Comparison of ENCODE assay signal across 12 cellular contexts in genomic region chr9:98132806-98133631, GRCh38. TPM values are rescaled to one million over a fixed set of nuclear protein-coding genes. Genes with fewer than 3 reads are reported as not detected.
A peak's percentile ranks its signal among the peaks of the same experiment; 100 is the strongest.
DNase-seq lines count a peak whose midpoint lies in the region; ATAC-seq and TF ChIP-seq lines count a peak whose summit lies in the region.
"Had no signal": no experiment of that assay in that cellular context is flagged by ENCODE, and none has a peak within 500 bp of the region (broad histone marks: within the 10 kb centered on the region; RNA-seq: fewer than 3 reads in every experiment).

No MANE protein-coding gene starts in this region.

- H4K20me1 ChIP-seq in Loucy (ENCODE audit: insufficient read depth, low read length, poor library complexity, severe bottlenecking) = no peaks in the 10 kb centered on the region

- WGBS in endodermal cell (ENCODE audit: insufficient coverage in 1 of 2, insufficient read length in 1 of 2), 2 experiments = 88 to 91% methylated on average over 13 to 14 of the region's 14 CpGs

- no peaks in the 10 kb centered on the region for H3K9me2 ChIP-seq in Loucy (replicated peaks; ENCODE audit: low read depth, low read length)

- H3K27me3 Mint-ChIP-seq in endodermal cell (ENCODE audit: insufficient read depth) = no peaks in the 10 kb centered on the region
- H3K27me3 Mint-ChIP-seq in type B pancreatic cell = no peaks in the 10 kb centered on the region
- H3K27me3 Mint-ChIP-seq in activated T-helper 1 cell treated with anti-CD3 and anti-CD28 coated beads, Interleukin-12 subunit alpha, Interleukin-12 subunit beta, Interleukin-2, Interleukin-4 antibody, amounts not matched to agents 30 ng/mL and 10 ng/mL and 1 ng/mL, durations not matched to agents 14 hours and 24 hours and 36 hours (ENCODE audit: insufficient read depth) = peaks cover 2% of the 10 kb centered on the region
- H3K27me3 Mint-ChIP-seq: stimulated activated naive CD8-positive, alpha-beta T cell treated with anti-CD3 and anti-CD28 coated beads, Interleukin-15, Interleukin-2, amounts not matched to agents 100 ng/mL and 50 ng/mL, for 24 hours had no signal

- 0 out of 2 replicates have a peak, but pooled peaks have one; percentile 18 for TF ChIP-seq CTCF in Loucy (conservative IDR thresholded peaks at IDR 0.05; ENCODE audit: low read length)
- TF ChIP-seq CTCF in endodermal cell (conservative IDR thresholded peaks at IDR 0.05) = no peak
- no peak for TF ChIP-seq CTCF in type B pancreatic cell (conservative IDR thresholded peaks at IDR 0.05)

- H3K9me3 ChIP-seq in Loucy (ENCODE audit: insufficient read depth, low read depth, low read length) (no peaks in the 10 kb centered on the region), endodermal cell (ENCODE audit: control insufficient read depth, low read length) (no peaks in the 10 kb centered on the region)

- peaks cover 8% of the 10 kb centered on the region for H3K4me1 Mint-ChIP-seq in endodermal cell
- H3K4me1 Mint-ChIP-seq in type B pancreatic cell (ENCODE audit: unreplicated experiment) = peaks cover 9% of the 10 kb centered on the region
- H3K4me1 Mint-ChIP-seq in activated T-helper 1 cell treated with anti-CD3 and anti-CD28 coated beads, Interleukin-12 subunit alpha, Interleukin-12 subunit beta, Interleukin-2, Interleukin-4 antibody, amounts not matched to agents 30 ng/mL and 10 ng/mL and 1 ng/mL, durations not matched to agents 14 hours and 24 hours and 36 hours (ENCODE audit: low read depth) = peaks cover 17% of the 10 kb centered on the region

- no peaks in the 10 kb centered on the region for H3K79me2 ChIP-seq in Loucy (ENCODE audit: insufficient read depth, low read length)

- H3K9ac ChIP-seq in Loucy (ENCODE audit: low read depth, low read length, poor library complexity, severe bottlenecking) (no peak overlapping the region), endodermal cell (ENCODE audit: extremely low read depth, low read length, poor library complexity, severe bottlenecking) (no peak overlapping the region)

- H3K4me3 ChIP-seq in Loucy (ENCODE audit: low read length, poor library complexity, severe bottlenecking) (no peak overlapping the region), endodermal cell (ENCODE audit: low read length) (no peak overlapping the region)
- H3K4me3 ChIP-seq: PC-9 had no signal

- H3K4me3 Mint-ChIP-seq in endodermal cell (no peak overlapping the region), type B pancreatic cell (no peak overlapping the region)
- no peak overlapping the region for H3K4me3 Mint-ChIP-seq in activated T-helper 1 cell treated with anti-CD3 and anti-CD28 coated beads, Interleukin-12 subunit alpha, Interleukin-12 subunit beta, Interleukin-2, Interleukin-4 antibody, amounts not matched to agents 30 ng/mL and 10 ng/mL and 1 ng/mL, durations not matched to agents 14 hours and 24 hours and 36 hours
- H3K4me3 Mint-ChIP-seq: CD8-positive, alpha-beta T cell; stimulated activated naive CD8-positive, alpha-beta T cell treated with anti-CD3 and anti-CD28 coated beads, Interleukin-15, Interleukin-2, amounts not matched to agents 100 ng/mL and 50 ng/mL, for 24 hours had no signal

- H3K27ac ChIP-seq in endodermal cell (ENCODE audit: low read depth, low read length) = no peak overlapping the region
- H3K27ac ChIP-seq: PC-9 had no signal

- H3K4me2 ChIP-seq in Loucy (ENCODE audit: low read depth, low read length, poor library complexity, severe bottlenecking) = no peak overlapping the region
- H3K4me2 ChIP-seq: PC-9 had no signal

- H3K27me3 ChIP-seq in Loucy (ENCODE audit: insufficient read depth, low read length, poor library complexity, severe bottlenecking) (no peaks in the 10 kb centered on the region), endodermal cell (ENCODE audit: control insufficient read depth, insufficient read depth, low read length, poor library complexity, severe bottlenecking) (no peaks in the 10 kb centered on the region)

- H3K27ac Mint-ChIP-seq in endodermal cell (no peak overlapping the region), type B pancreatic cell (no peak overlapping the region)
- H3K27ac Mint-ChIP-seq in activated T-helper 1 cell treated with anti-CD3 and anti-CD28 coated beads, Interleukin-12 subunit alpha, Interleukin-12 subunit beta, Interleukin-2, Interleukin-4 antibody, amounts not matched to agents 30 ng/mL and 10 ng/mL and 1 ng/mL, durations not matched to agents 14 hours and 24 hours and 36 hours = no peak overlapping the region
- H3K27ac Mint-ChIP-seq: CD8-positive, alpha-beta T cell; stimulated activated naive CD8-positive, alpha-beta T cell treated with anti-CD3 and anti-CD28 coated beads, Interleukin-15, Interleukin-2, amounts not matched to agents 100 ng/mL and 50 ng/mL, for 24 hours had no signal

- intact Hi-C loops in activated T-helper 1 cell treated with anti-CD3 and anti-CD28 coated beads, Interleukin-12 subunit alpha, Interleukin-12 subunit beta, Interleukin-2, Interleukin-4 antibody, amounts not matched to agents 30 ng/mL and 10 ng/mL and 1 ng/mL, durations not matched to agents 14 hours and 24 hours and 36 hours (cut with micrococcal nuclease) = no loop called here

- H3K36me3 ChIP-seq in Loucy (ENCODE audit: insufficient read depth, low read length) (no peaks in the 10 kb centered on the region), endodermal cell (ENCODE audit: control insufficient read depth, insufficient read depth, low read length) (peaks cover 11% of the 10 kb centered on the region)

- DNase-seq in D341Med (ENCODE audit: low spot score) (peak; percentile 84), NCI-H524 (lab: John Stamatoyannopoulos, UW) (peak; percentile 86 to 96), endodermal cell (peak; percentile 45), SKM-1 (lab: John Stamatoyannopoulos, UW; ENCODE audit: unreplicated experiment) (no peak), type B pancreatic cell (ENCODE audit: extremely low spot score, unreplicated experiment) (no peak)
- DNase-seq in activated T-helper 1 cell treated with anti-CD3 and anti-CD28 coated beads, Interleukin-12 subunit alpha, Interleukin-12 subunit beta, Interleukin-2, Interleukin-4 antibody, amounts not matched to agents 30 ng/mL and 10 ng/mL and 1 ng/mL, durations not matched to agents 14 hours and 24 hours and 36 hours (ENCODE audit: low spot score) = no peak
- DNase-seq: CD8-positive, alpha-beta T cell; kidney glomerular epithelial cell; PC-9 had no signal

- H3K36me3 Mint-ChIP-seq in endodermal cell (ENCODE audit: low read depth) = peaks cover 35% of the 10 kb centered on the region
- H3K36me3 Mint-ChIP-seq in type B pancreatic cell = no peaks in the 10 kb centered on the region
- H3K36me3 Mint-ChIP-seq in activated T-helper 1 cell treated with anti-CD3 and anti-CD28 coated beads, Interleukin-12 subunit alpha, Interleukin-12 subunit beta, Interleukin-2, Interleukin-4 antibody, amounts not matched to agents 30 ng/mL and 10 ng/mL and 1 ng/mL, durations not matched to agents 14 hours and 24 hours and 36 hours (ENCODE audit: low read depth) = no peaks in the 10 kb centered on the region

- H2AFZ ChIP-seq in Loucy (ENCODE audit: low read length) = no peak overlapping the region
- H2AFZ ChIP-seq: PC-9 had no signal

- H3K4me1 ChIP-seq in Loucy (ENCODE audit: insufficient read depth, low read length, poor library complexity, severe bottlenecking) (no peaks in the 10 kb centered on the region), endodermal cell (ENCODE audit: control insufficient read depth, insufficient read depth, low read length) (peaks cover 10% of the 10 kb centered on the region)

- ATAC-seq in GM19397 (IDR thresholded peaks at IDR 0.05; ENCODE audit: unreplicated experiment) = no peak
- ATAC-seq: CD8-positive, alpha-beta T cell had no signal

- H3K9me3 Mint-ChIP-seq in endodermal cell (no peaks in the 10 kb centered on the region), type B pancreatic cell (no peaks in the 10 kb centered on the region)
- no peaks in the 10 kb centered on the region for H3K9me3 Mint-ChIP-seq in activated T-helper 1 cell treated with anti-CD3 and anti-CD28 coated beads, Interleukin-12 subunit alpha, Interleukin-12 subunit beta, Interleukin-2, Interleukin-4 antibody, amounts not matched to agents 30 ng/mL and 10 ng/mL and 1 ng/mL, durations not matched to agents 14 hours and 24 hours and 36 hours
- H3K9me3 Mint-ChIP-seq: CD8-positive, alpha-beta T cell; stimulated activated naive CD8-positive, alpha-beta T cell treated with anti-CD3 and anti-CD28 coated beads, Interleukin-15, Interleukin-2, amounts not matched to agents 100 ng/mL and 50 ng/mL, for 24 hours had no signal

- no peaks in the 10 kb centered on the region for H3F3A ChIP-seq in Loucy (ENCODE audit: low read depth)

RNA-seq across cellular contexts. Expression of gene TRIM14, which starts 14.0 kb away (rescaled TPM):
- total RNA-seq in endodermal cell (1 to 10 TPM; 3.1 to 5.1 TPM), type B pancreatic cell (ENCODE audit: low replicate concordance) (9.9 and 18.8 TPM in 2 replicates)
- 3.0 TPM for polyA plus RNA-seq in endodermal cell (2013, experiment 1 of 2)
- polyA plus RNA-seq in endodermal cell (2013, experiment 2 of 2) = 1.8 TPM
- total RNA-seq in activated T-helper 1 cell treated with anti-CD3 and anti-CD28 coated beads, Interleukin-12 subunit alpha, Interleukin-12 subunit beta, Interleukin-2, Interleukin-4 antibody, amounts not matched to agents 30 ng/mL and 10 ng/mL and 1 ng/mL, durations not matched to agents 14 hours and 24 hours and 36 hours = 41.7 and 42.0 TPM in 2 replicates

RNA-seq across cellular contexts. Expression of gene CORO2A, which starts 59.4 kb away (rescaled TPM):
- 10 to 100 TPM; 21.0 to 22.8 TPM for total RNA-seq in endodermal cell
- polyA plus RNA-seq in endodermal cell (2013, experiment 1 of 2) = 10.1 TPM
- 10.4 TPM for polyA plus RNA-seq in endodermal cell (2013, experiment 2 of 2)
- total RNA-seq in type B pancreatic cell (ENCODE audit: low replicate concordance) = 9.9 and 28.5 TPM in 2 replicates
- total RNA-seq in activated T-helper 1 cell treated with anti-CD3 and anti-CD28 coated beads, Interleukin-12 subunit alpha, Interleukin-12 subunit beta, Interleukin-2, Interleukin-4 antibody, amounts not matched to agents 30 ng/mL and 10 ng/mL and 1 ng/mL, durations not matched to agents 14 hours and 24 hours and 36 hours = 1.3 TPM in 2 replicates

Comparison
In these comparisons a context has a peak if more than half of its experiments do, and no peak if none do; other contexts are left out.
1. DNase-seq: peak in D341Med (single experiment), NCI-H524 (2 of 2) and endodermal cell (single experiment); none in SKM-1 (single experiment), type B pancreatic cell (single experiment) and activated T-helper 1 cell treated with anti-CD3 and anti-CD28 coated beads, Interleukin-12 subunit alpha, Interleukin-12 subunit beta, Interleukin-2, Interleukin-4 antibody, amounts not matched to agents 30 ng/mL and 10 ng/mL and 1 ng/mL, durations not matched to agents 14 hours and 24 hours and 36 hours (single experiment).